ENCODE assay signal across 14 cellular contexts in genomic region chr16:17290237-17290636, GRCh38.
"Had no signal": no experiment of that assay in that cellular context is flagged by ENCODE, and none has a peak within 500 bp of the region (broad histone marks: within the 10 kb centered on the region; RNA-seq: fewer than 3 reads in every experiment).

No MANE protein-coding gene starts in this region.

- H3K4me3 ChIP-seq: dorsolateral prefrontal cortex, sigmoid colon had no signal

- H3K36me3 ChIP-seq: neutrophil, sigmoid colon had no signal

- H3K9me3 ChIP-seq: neutrophil, sigmoid colon had no signal

- DNase-seq: central memory CD4-positive, alpha-beta T cell; cortex of kidney; dorsolateral prefrontal cortex; effector CD8-positive, alpha-beta T cell; kidney; left colon; naive thymus-derived CD8-positive, alpha-beta T cell; sigmoid colon; small intestine; stimulated activated CD4-positive, alpha-beta T cell treated with anti-CD3 and anti-CD28 coated beads, Interleukin-12 subunit alpha, Interleukin-12 subunit beta, amount 100 ng/mL, for 4 hours; stimulated activated naive CD4-positive, alpha-beta T cell; trophoblast cell had no signal

- ATAC-seq: esophagus mucosa; naive thymus-derived CD8-positive, alpha-beta T cell had no signal

- H3K27ac ChIP-seq: dorsolateral prefrontal cortex, neutrophil had no signal

- H3K27me3 ChIP-seq: dorsolateral prefrontal cortex, neutrophil, sigmoid colon had no signal
